ENCODE assay signal across 19 cellular contexts in the genomic region with DNA sequence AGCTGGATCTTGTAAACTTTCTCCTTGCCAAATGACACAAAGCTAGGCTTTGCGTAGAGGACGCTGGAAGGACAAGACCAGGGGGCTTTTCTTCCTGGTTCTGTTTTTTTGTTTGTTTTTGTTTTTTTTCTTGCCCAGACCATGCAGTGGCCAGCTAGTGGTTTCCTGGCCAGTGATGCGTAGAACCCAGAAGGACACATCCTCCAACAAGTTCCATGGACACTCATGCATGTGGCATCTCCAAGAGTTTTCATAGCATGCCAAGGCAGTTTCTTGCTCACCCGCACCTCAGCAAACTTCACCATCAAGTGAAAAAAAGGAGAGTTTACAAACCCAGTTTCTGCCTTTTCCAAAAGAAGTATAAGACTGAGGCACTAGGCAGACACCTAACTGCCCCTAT. TPM values are rescaled to one million over a fixed set of nuclear protein-coding genes. Genes with fewer than 3 reads are reported as not detected.
DNase-seq lines count a peak whose midpoint lies in the region; ATAC-seq and FAIRE-seq lines count a peak whose summit lies in the region.
"Had no signal": no experiment of that assay in that cellular context is flagged by ENCODE, and none has a peak within 500 bp of the region (broad histone marks: within the 10 kb centered on the region; RNA-seq: fewer than 3 reads in every experiment).

No MANE protein-coding gene starts in this region.

- H3K27me3 Mint-ChIP-seq in activated CD4-positive, alpha-beta memory T cell treated with anti-CD3 and anti-CD28 coated beads, Interleukin-2, amount 10 ng/mL, durations not matched to agents 7 days and 5 days, result peaks cover 2% of the 10 kb centered on the region

- ATAC-seq in GM19328 (IDR thresholded peaks at IDR 0.05; ENCODE audit: unreplicated experiment), result no peak
- ATAC-seq: CD8-positive, alpha-beta T cell; GM12878; K562 had no signal

- no peaks in the 10 kb centered on the region for H3K36me3 ChIP-seq in H7 (replicated peaks; ENCODE audit: control insufficient read depth, insufficient read depth, low read length)

- peak; percentile 28 for DNase-seq in EH (ENCODE audit: low read depth)
- DNase-seq in RCC 7860 (ENCODE audit: low spot score), result peak; percentile 32
- peak; percentile 65 for DNase-seq in glomerular visceral epithelial cell (ENCODE audit: extremely low spot score)
- DNase-seq in renal cortical epithelial cell (ENCODE audit: low read depth), result peak; percentile 83
- DNase-seq in activated T-cell treated with anti-CD3 and anti-CD28 coated beads for 4 hours, result no peak
- no peak for DNase-seq in H7
- DNase-seq in activated CD4-positive, alpha-beta memory T cell treated with anti-CD3 and anti-CD28 coated beads, Interleukin-2, amount 10 ng/mL, durations not matched to agents 7 days and 5 days, result no peak
- DNase-seq: CD8-positive, alpha-beta T cell; COR-L47; HCEC 1CT; HFFc6 had no signal

- POLR2A ChIA-PET in activated CD4-positive, alpha-beta memory T cell treated with anti-CD3 and anti-CD28 coated beads, Interleukin-2, amount 10 ng/mL, durations not matched to agents 7 days and 5 days (lab: Charles Lee), result no interaction called here

- no peak overlapping the region for H3K4me3 Mint-ChIP-seq in activated CD4-positive, alpha-beta memory T cell treated with anti-CD3 and anti-CD28 coated beads, Interleukin-2, amount 10 ng/mL, durations not matched to agents 7 days and 5 days
- H3K4me3 Mint-ChIP-seq: CD14-positive monocyte; CD8-positive, alpha-beta T cell; HFFc6 had no signal

- no peak overlapping the region for H3K27ac Mint-ChIP-seq in activated CD4-positive, alpha-beta memory T cell treated with anti-CD3 and anti-CD28 coated beads, Interleukin-2, amount 10 ng/mL, durations not matched to agents 7 days and 5 days
- H3K27ac Mint-ChIP-seq: CD14-positive monocyte; CD8-positive, alpha-beta T cell; HFFc6 had no signal

- no peak for FAIRE-seq in RCC 7860 (lab: Jason Lieb, UNC)
- FAIRE-seq: A204.1, GM12878, GM18507, H1, K562 had no signal

- no peaks in the 10 kb centered on the region for H3K9me3 Mint-ChIP-seq in activated CD4-positive, alpha-beta memory T cell treated with anti-CD3 and anti-CD28 coated beads, Interleukin-2, amount 10 ng/mL, durations not matched to agents 7 days and 5 days
- H3K9me3 Mint-ChIP-seq: CD14-positive monocyte; CD8-positive, alpha-beta T cell; HFFc6 had no signal

- no peaks in the 10 kb centered on the region for H3K36me3 Mint-ChIP-seq in activated CD4-positive, alpha-beta memory T cell treated with anti-CD3 and anti-CD28 coated beads, Interleukin-2, amount 10 ng/mL, durations not matched to agents 7 days and 5 days (ENCODE audit: low read depth)
- H3K36me3 Mint-ChIP-seq: CD14-positive monocyte; CD8-positive, alpha-beta T cell had no signal

- H3K4me1 Mint-ChIP-seq in activated CD4-positive, alpha-beta memory T cell treated with anti-CD3 and anti-CD28 coated beads, Interleukin-2, amount 10 ng/mL, durations not matched to agents 7 days and 5 days, result no peaks in the 10 kb centered on the region
- H3K4me1 Mint-ChIP-seq: CD14-positive monocyte had no signal

- no peaks in the 10 kb centered on the region for H3K27me3 ChIP-seq in H7 (ENCODE audit: control insufficient read depth, insufficient read depth, low read length)

- no peak overlapping the region for H3K4me3 ChIP-seq in H7 (ENCODE audit: insufficient read depth, low read depth, low read length)
- H3K4me3 ChIP-seq: GM12878, K562 had no signal

- CTCF ChIA-PET in activated CD4-positive, alpha-beta memory T cell treated with anti-CD3 and anti-CD28 coated beads, Interleukin-2, amount 10 ng/mL, durations not matched to agents 7 days and 5 days (lab: Charles Lee), result interaction anchor here (1.9 kb wide), 1 partner anchor 123 kb away, joined by 4 read pairs; no protein-coding TSS in a partner anchor

RNA-seq across cellular contexts. Expression of a gene that starts 46.1 kb away (rescaled TPM):
- not detected in 2 replicates for total RNA-seq in renal cortical epithelial cell
- total RNA-seq in H7 (2014; rRNA removed; shearing (Covaris generic)), result not detected in 2 replicates
- not detected for total RNA-seq in activated CD4-positive, alpha-beta memory T cell treated with anti-CD3 and anti-CD28 coated beads, Interleukin-2, amount 10 ng/mL, durations not matched to agents 7 days and 5 days
- total RNA-seq: CD8-positive, alpha-beta T cell; G401; GM12878; H1; HFFc6; K562 had no signal

Comparison
In these comparisons a context has a peak if more than half of its experiments do, and no peak if none do; other contexts are left out.
1. DNase-seq: peak in EH (single experiment), RCC 7860 (single experiment), glomerular visceral epithelial cell (single experiment) and renal cortical epithelial cell (single experiment); none in activated T-cell treated with anti-CD3 and anti-CD28 coated beads for 4 hours (single experiment), H7 (single experiment) and activated CD4-positive, alpha-beta memory T cell treated with anti-CD3 and anti-CD28 coated beads, Interleukin-2, amount 10 ng/mL, durations not matched to agents 7 days and 5 days (single experiment).